9 cellular contexts compared by ENCODE assay signal in genomic region chr7:22083711-22084289, GRCh38.
A peak's percentile ranks its signal among the peaks of the same experiment; 100 is the strongest.
DNase-seq lines count a peak whose midpoint lies in the region; ATAC-seq, FAIRE-seq and TF ChIP-seq lines count a peak whose summit lies in the region.
"Had no signal": no experiment of that assay in that cellular context is flagged by ENCODE, and none has a peak within 500 bp of the region (broad histone marks: within the 10 kb centered on the region; RNA-seq: fewer than 3 reads in every experiment).

No MANE protein-coding gene starts in this region.

- H3K27ac ChIP-seq in HL-60 (replicated peaks): no peak overlapping the region
- H3K27ac ChIP-seq in lung (ENCODE audit: low read depth in 1 of 2, low read length in 1 of 2): peak overlapping the region; percentile 53 to 90
- H3K27ac ChIP-seq in urinary bladder (ENCODE audit: low read depth): peak overlapping the region; percentile 59
- H3K27ac ChIP-seq: neutrophil had no signal

- H3K9me3 Mint-ChIP-seq in MCF 10A (ENCODE audit: unreplicated experiment): no peaks in the 10 kb centered on the region

- H3K4me1 Mint-ChIP-seq in MCF 10A (ENCODE audit: insufficient read depth, unreplicated experiment): no peaks in the 10 kb centered on the region

- H3K36me3 Mint-ChIP-seq in MCF 10A (ENCODE audit: insufficient read depth, unreplicated experiment): no peaks in the 10 kb centered on the region

- no peaks in the 10 kb centered on the region for H3K9me3 ChIP-seq in lung (ENCODE audit: control insufficient read depth in 2 of 2, insufficient read depth in 1 of 2, low read length in 1 of 2)
- H3K9me3 ChIP-seq: neutrophil had no signal

- TF ChIP-seq CTCF in AG10803 (conservative IDR thresholded peaks at IDR 0.05; ENCODE audit: low read length) (no peak), HL-60 (IDR thresholded peaks at IDR 0.05; ENCODE audit: insufficient read depth, low read length) (no peak), MCF 10A (IDR thresholded peaks at IDR 0.05; ENCODE audit: unreplicated experiment) (no peak), lung (IDR thresholded peaks at IDR 0.05; ENCODE audit: control extremely low read depth, extremely low read depth) (no peak)

- ATAC-seq in lung (ENCODE audit: insufficient read depth, low FRiP score) (no peak), GM21619 (IDR thresholded peaks at IDR 0.05; ENCODE audit: unreplicated experiment) (no peak)

- H3K4me1 ChIP-seq in lung (ENCODE audit: control insufficient read depth in 2 of 2, insufficient read depth in 2 of 2, low read length in 2 of 2) (peaks cover 0 to 4% of the 10 kb centered on the region in 2 donors), urinary bladder (ENCODE audit: insufficient read depth) (no peaks in the 10 kb centered on the region)

- H3K27me3 ChIP-seq in HL-60 (ENCODE audit: insufficient read depth, poor library complexity, severe bottlenecking): peaks cover 6% of the 10 kb centered on the region
- H3K27me3 ChIP-seq in lung (ENCODE audit: control insufficient read depth, insufficient read depth): no peaks in the 10 kb centered on the region

- H3K4me3 ChIP-seq in AG10803 (ENCODE audit: low read length) (peak overlapping the region; percentile 70), HL-60 (replicated peaks; ENCODE audit: insufficient read depth, low read length) (peak overlapping the region; percentile 59), lung (peak overlapping the region; percentile 36), urinary bladder (ENCODE audit: low read depth, low read length) (peak overlapping the region; percentile 64)

- H3K36me3 ChIP-seq in lung (ENCODE audit: control insufficient read depth in 2 of 2, insufficient read depth in 2 of 2, low read length in 2 of 2): no peaks in the 10 kb centered on the region
- H3K36me3 ChIP-seq in urinary bladder (ENCODE audit: insufficient read depth): no peaks in the 10 kb centered on the region
- H3K36me3 ChIP-seq: neutrophil had no signal

- 35 to 47% methylated on average over 10 of the region's 10 CpGs for WGBS in lung, 2 donors
- WGBS in urinary bladder: 35% methylated on average over 10 of the region's 10 CpGs

- POLR2A ChIA-PET in MCF 10A (lab: Yijun Ruan, JAX): interaction anchor here (0.8 to 2.7 kb wide), 4 partner anchors 10 to 274 kb away, joined by 3 to 7 read pairs (median 6); partner anchors contain the start of gene CDCA7L

- intact Hi-C loops in MCF 10A (cut with micrococcal nuclease): loop anchor here (1.0 to 10.0 kb wide), 4 partner anchors 81 to 1309 kb away; no protein-coding TSS in a partner anchor

- CTCF ChIA-PET in MCF 10A (lab: Yijun Ruan, JAX): interaction anchor here (0.6 to 3.4 kb wide), 30 partner anchors 9 to 1786 kb away, joined by 3 to 42 read pairs (median 3); partner anchors contain the start of gene CDCA7L

- H3K4me3 Mint-ChIP-seq in MCF 10A (ENCODE audit: unreplicated experiment): peak overlapping the region; percentile 73

- FAIRE-seq in frontal cortex (lab: Jason Lieb, UNC): no peak

- peak overlapping the region; percentile 73 for H3K27ac Mint-ChIP-seq in MCF 10A (ENCODE audit: low read depth, unreplicated experiment)

- DNase-seq in AG10803 (ENCODE audit: low read depth): no peak
- DNase-seq in HL-60 (ENCODE audit: low read depth in 1 of 2, low spot score in 1 of 2): no peak
- DNase-seq in MCF 10A (ENCODE audit: unreplicated experiment): no peak
- no peak for DNase-seq in lung (ENCODE audit: low spot score)
- DNase-seq in frontal cortex (ENCODE audit: low spot score in 2 of 2): no peak
- no peak for DNase-seq in SW 1271 (lab: John Stamatoyannopoulos, UW)

- peaks cover 18% of the 10 kb centered on the region for H3K27me3 Mint-ChIP-seq in MCF 10A (ENCODE audit: insufficient read depth, unreplicated experiment)

- BruUV-seq in MCF 10A (replicated peaks; lab: Mats Ljungman, UMichigan): no TSS peak
